In genomic region chr10:130848855-130849254, GRCh38 we compare ENCODE assay signal across 28 cellular contexts.
"Had no signal": no experiment of that assay in that cellular context is flagged by ENCODE, and none has a peak within 500 bp of the region (broad histone marks: within the 10 kb centered on the region; RNA-seq: fewer than 3 reads in every experiment).

No MANE protein-coding gene starts in this region.

- H3K27me3 ChIP-seq: stomach, suprapubic skin, testis, thyroid gland, tibial artery, tibial nerve, transverse colon, upper lobe of left lung, upper lobe of right lung, uterus, vagina had no signal

- H3K36me3 ChIP-seq: stomach, suprapubic skin, thoracic aorta, thyroid gland, tibial artery, tibial nerve, transverse colon, upper lobe of left lung, upper lobe of right lung, uterus, vagina had no signal

- H3K4me1 ChIP-seq: stomach, suprapubic skin, testis, thyroid gland, tibial artery, tibial nerve, transverse colon, upper lobe of left lung, upper lobe of right lung, uterus, vagina had no signal

- H3K9me3 ChIP-seq: testis, thyroid gland, uterus, vagina had no signal

- H3K27ac ChIP-seq: stomach, suprapubic skin, testis, thoracic aorta, thyroid gland, tibial artery, tibial nerve, transverse colon, upper lobe of left lung, upper lobe of right lung, uterus, vagina had no signal

- H3K4me3 Mint-ChIP-seq: stimulated activated effector memory CD8-positive, alpha-beta T cell treated with anti-CD3 and anti-CD28 coated beads, Interleukin-12 subunit alpha, Interleukin-12 subunit beta, amount 100 ng/mL, for 72 hours; stimulated activated memory B cell treated with anti-CD40 and anti-IgM and Interleukin-4, amounts not matched to agents 10 μg/mL and 1 μg/mL and 100 μg/mL, for 72 hours; stimulated activated naive B cell treated with anti-CD40 and anti-IgM and Interleukin-4, amounts not matched to agents 10 μg/mL and 1 μg/mL and 100 μg/mL, for 72 hours; stimulated activated naive CD8-positive, alpha-beta T cell treated with anti-CD3 and anti-CD28 coated beads, Interleukin-15, amount 100 ng/mL, for 72 hours; stimulated activated naive CD8-positive, alpha-beta T cell treated with anti-CD3 and anti-CD28 coated beads, Interleukin-15, Interleukin-2, amounts not matched to agents 100 ng/mL and 50 ng/mL, for 24 hours; type B pancreatic cell had no signal

- H3K27ac Mint-ChIP-seq: stimulated activated effector memory CD8-positive, alpha-beta T cell treated with anti-CD3 and anti-CD28 coated beads, Interleukin-12 subunit alpha, Interleukin-12 subunit beta, amount 100 ng/mL, for 72 hours; stimulated activated memory B cell treated with anti-CD40 and anti-IgM and Interleukin-4, amounts not matched to agents 10 μg/mL and 1 μg/mL and 100 μg/mL, for 72 hours; stimulated activated naive B cell treated with anti-CD40 and anti-IgM and Interleukin-4, amounts not matched to agents 10 μg/mL and 1 μg/mL and 100 μg/mL, for 72 hours; stimulated activated naive CD8-positive, alpha-beta T cell treated with anti-CD3 and anti-CD28 coated beads, Interleukin-15, amount 100 ng/mL, for 72 hours; stimulated activated naive CD8-positive, alpha-beta T cell treated with anti-CD3 and anti-CD28 coated beads, Interleukin-15, Interleukin-2, amounts not matched to agents 100 ng/mL and 50 ng/mL, for 24 hours; type B pancreatic cell had no signal

- H3K4me3 ChIP-seq: stomach, suprapubic skin, testis, thoracic aorta, thyroid gland, tibial artery, tibial nerve, transverse colon, upper lobe of left lung, upper lobe of right lung, uterus, vagina had no signal

- H3K4me1 Mint-ChIP-seq: stimulated activated effector memory CD8-positive, alpha-beta T cell treated with anti-CD3 and anti-CD28 coated beads, Interleukin-12 subunit alpha, Interleukin-12 subunit beta, amount 100 ng/mL, for 72 hours; stimulated activated memory B cell treated with anti-CD40 and anti-IgM and Interleukin-4, amounts not matched to agents 10 μg/mL and 1 μg/mL and 100 μg/mL, for 72 hours; stimulated activated naive B cell treated with anti-CD40 and anti-IgM and Interleukin-4, amounts not matched to agents 10 μg/mL and 1 μg/mL and 100 μg/mL, for 72 hours; stimulated activated naive CD8-positive, alpha-beta T cell treated with anti-CD3 and anti-CD28 coated beads, Interleukin-15, amount 100 ng/mL, for 72 hours had no signal

- H3K27me3 Mint-ChIP-seq: stimulated activated memory B cell treated with anti-CD40 and anti-IgM and Interleukin-4, amounts not matched to agents 10 μg/mL and 1 μg/mL and 100 μg/mL, for 72 hours; stimulated activated naive B cell treated with anti-CD40 and anti-IgM and Interleukin-4, amounts not matched to agents 10 μg/mL and 1 μg/mL and 100 μg/mL, for 72 hours; stimulated activated naive CD8-positive, alpha-beta T cell treated with anti-CD3 and anti-CD28 coated beads, Interleukin-15, amount 100 ng/mL, for 72 hours; stimulated activated naive CD8-positive, alpha-beta T cell treated with anti-CD3 and anti-CD28 coated beads, Interleukin-15, Interleukin-2, amounts not matched to agents 100 ng/mL and 50 ng/mL, for 24 hours had no signal

- ATAC-seq: stimulated activated effector memory CD8-positive, alpha-beta T cell treated with anti-CD3 and anti-CD28 coated beads, Interleukin-12 subunit alpha, Interleukin-12 subunit beta, amount 100 ng/mL, for 72 hours; stimulated activated memory B cell treated with anti-CD40 and anti-IgM and Interleukin-4, amounts not matched to agents 10 μg/mL and 1 μg/mL and 100 μg/mL, for 72 hours; stimulated activated naive B cell treated with anti-CD40 and anti-IgM and Interleukin-4, amounts not matched to agents 10 μg/mL and 1 μg/mL and 100 μg/mL, for 72 hours; stimulated activated naive CD8-positive, alpha-beta T cell treated with anti-CD3 and anti-CD28 coated beads, Interleukin-15, amount 100 ng/mL, for 72 hours; stimulated activated naive CD8-positive, alpha-beta T cell treated with anti-CD3 and anti-CD28 coated beads, Interleukin-15, Interleukin-2, amounts not matched to agents 100 U/mL and 50 U/mL, for 24 hours; upper lobe of right lung had no signal

- H3K36me3 Mint-ChIP-seq: stimulated activated effector memory CD8-positive, alpha-beta T cell treated with anti-CD3 and anti-CD28 coated beads, Interleukin-12 subunit alpha, Interleukin-12 subunit beta, amount 100 ng/mL, for 72 hours; stimulated activated memory B cell treated with anti-CD40 and anti-IgM and Interleukin-4, amounts not matched to agents 10 μg/mL and 1 μg/mL and 100 μg/mL, for 72 hours; type B pancreatic cell had no signal

- DNase-seq: stimulated activated CD4-positive, alpha-beta T cell treated with anti-CD3 and anti-CD28 coated beads, Interleukin-2, amount 100 ng/mL, for 48 hours; stimulated activated CD4-positive, alpha-beta T cell treated with anti-CD3 and anti-CD28 coated beads, Interleukin-4, amount 100 ng/mL, for 1 hour; stimulated activated CD4-positive, alpha-beta T cell treated with anti-CD3 and anti-CD28 coated beads, Interleukin-4, amount 100 ng/mL, for 24 hours; stimulated activated CD4-positive, alpha-beta T cell treated with anti-CD3 and anti-CD28 coated beads, Interleukin-4, amount 100 ng/mL, for 4 hours; stimulated activated CD8-positive, alpha-beta memory T cell treated with anti-CD3 and anti-CD28 coated beads, Interleukin-4, amount 100 ng/mL, for 48 hours; stimulated activated naive B cell treated with anti-CD40 and anti-IgM and Interleukin-4, amounts not matched to agents 10 μg/mL and 1 μg/mL and 100 μg/mL, for 72 hours; stimulated activated naive CD4-positive, alpha-beta T cell; stimulated activated naive CD4-positive, alpha-beta T cell treated with Interleukin-2 at 50 U/mL for 16 hours; stimulated activated naive CD8-positive, alpha-beta T cell treated with anti-CD3 and anti-CD28 coated beads, Interleukin-15, amount 100 ng/mL, for 72 hours; stimulated activated naive CD8-positive, alpha-beta T cell treated with anti-CD3 and anti-CD28 coated beads, Interleukin-15, Interleukin-2, amounts not matched to agents 100 U/mL and 50 U/mL, for 24 hours; stomach; substantia nigra; testis; thyroid gland; tibial artery; transverse colon; trophoblast cell; upper lobe of left lung; upper lobe of right lung; uterus had no signal
